In genomic region chr18:11994346-11994707, GRCh38 we compare ENCODE assay signal across 9 cellular contexts. TPM values are rescaled to one million over a fixed set of nuclear protein-coding genes. Genes with fewer than 3 reads are reported as not detected.
DNase-seq lines count a peak whose midpoint lies in the region; ATAC-seq and TF ChIP-seq lines count a peak whose summit lies in the region.
"Had no signal": no experiment of that assay in that cellular context is flagged by ENCODE, and none has a peak within 500 bp of the region (broad histone marks: within the 10 kb centered on the region; RNA-seq: fewer than 3 reads in every experiment).

No MANE protein-coding gene starts in this region.

- ATAC-seq in left colon (peak; percentile 53), HG03135 (IDR thresholded peaks at IDR 0.05; ENCODE audit: unreplicated experiment) (no peak)

- no peak for TF ChIP-seq POLR2A in thyroid gland (IDR thresholded peaks at IDR 0.05)

- WGBS in thyroid gland, 2 donors = 47 to 49% methylated on average over 4 of the region's 4 CpGs

- H3K27ac ChIP-seq in HEK293 (ENCODE audit: extremely low read depth, low read depth, low read length) = no peak overlapping the region
- peak overlapping the region; percentile 2 to 77 (median 63) for H3K27ac ChIP-seq in thyroid gland

- DNase-seq in dedifferentiated amniotic fluid mesenchymal stem cell (ENCODE audit: extremely low spot score) = peak; percentile 76
- DNase-seq in left colon = peak in 1 of 2 donors; percentile 69
- DNase-seq in thyroid gland = no peak
- DNase-seq in SKM-1 (lab: John Stamatoyannopoulos, UW; ENCODE audit: unreplicated experiment) = no peak
- no peak for DNase-seq in COLO829 (ENCODE audit: low spot score)
- DNase-seq in NK-92 (lab: John Stamatoyannopoulos, UW; ENCODE audit: unreplicated experiment) = no peak
- DNase-seq: GOT3 had no signal

- H3K27me3 ChIP-seq in thyroid gland = no peaks in the 10 kb centered on the region

- H3K4me1 ChIP-seq in HEK293 (ENCODE audit: control insufficient read depth, insufficient read depth, low read length) = no peaks in the 10 kb centered on the region
- peaks cover 38 to 70% of the 10 kb centered on the region in 2 donors for H3K4me1 ChIP-seq in thyroid gland

- H3K4me3 ChIP-seq in HEK293 (ENCODE audit: low read depth, low read length) (no peak overlapping the region), thyroid gland (replicated peaks in 1 of 3) (no peak overlapping the region)

- intact Hi-C loops in left colon (cut with DNase I, micrococcal nuclease) = loop anchor here (2.0 to 10.0 kb wide), 2 partner anchors 56 to 60 kb away; no protein-coding TSS in a partner anchor
- intact Hi-C loops in thyroid gland (cut with DNase I) = loop anchor here (2.0 kb wide), 1 partner anchor 58 kb away; no protein-coding TSS in a partner anchor

- POLR2A ChIA-PET in HEK293 (lab: Yijun Ruan, JAX) = interaction anchor here (2.6 kb wide), 1 partner anchor 13 kb away, joined by 17 read pairs; the partner anchor contains the start of gene IMPA2

- H3K9me3 ChIP-seq in HEK293 (ENCODE audit: control insufficient read depth, insufficient read depth, low read depth, low read length) (no peaks in the 10 kb centered on the region), thyroid gland (no peaks in the 10 kb centered on the region)

- no peaks in the 10 kb centered on the region; a peak in 1 of 3 replicates for H3K36me3 ChIP-seq in HEK293 (ENCODE audit: control insufficient read depth in 2 of 2, insufficient read depth in 1 of 2, low read length in 2 of 2)
- H3K36me3 ChIP-seq in thyroid gland = no peaks in the 10 kb centered on the region

- CTCF ChIA-PET in HEK293 (lab: Yijun Ruan, JAX) = interaction anchor here (0.6 to 14.0 kb wide), 25 partner anchors 9 to 424 kb away, joined by 3 to 436 read pairs (median 6); partner anchors contain the start of gene IMPA2

- TF ChIP-seq CTCF in HEK293 (tag by site-specific recombination; IDR thresholded peaks at IDR 0.05) = no peak
- no peak for TF ChIP-seq CTCF in thyroid gland (IDR thresholded peaks at IDR 0.05)

TF ChIP-seq in HEK293, 187 proteins besides CTCF, POLR2A, EP300 and RAD21:
- TF ChIP-seq ZSCAN16 (tag by site-specific recombination; IDR thresholded peaks at IDR 0.05) = no peak
- TF ChIP-seq, protein P1, sequence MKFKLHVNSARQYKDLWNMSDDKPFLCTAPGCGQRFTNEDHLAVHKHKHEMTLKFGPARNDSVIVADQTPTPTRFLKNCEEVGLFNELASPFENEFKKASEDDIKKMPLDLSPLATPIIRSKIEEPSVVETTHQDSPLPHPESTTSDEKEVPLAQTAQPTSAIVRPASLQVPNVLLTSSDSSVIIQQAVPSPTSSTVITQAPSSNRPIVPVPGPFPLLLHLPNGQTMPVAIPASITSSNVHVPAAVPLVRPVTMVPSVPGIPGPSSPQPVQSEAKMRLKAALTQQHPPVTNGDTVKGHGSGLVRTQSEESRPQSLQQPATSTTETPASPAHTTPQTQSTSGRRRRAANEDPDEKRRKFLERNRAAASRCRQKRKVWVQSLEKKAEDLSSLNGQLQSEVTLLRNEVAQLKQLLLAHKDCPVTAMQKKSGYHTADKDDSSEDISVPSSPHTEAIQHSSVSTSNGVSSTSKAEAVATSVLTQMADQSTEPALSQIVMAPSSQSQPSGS (tag by site-specific recombination; IDR thresholded peaks at IDR 0.05; ENCODE audit: low read depth) = no peak
- TF ChIP-seq ZNF830 (tag by site-specific recombination; IDR thresholded peaks at IDR 0.05; ENCODE audit: low read depth) = no peak
- no peak for TF ChIP-seq REPIN1 (tag by site-specific recombination; IDR thresholded peaks at IDR 0.05; ENCODE audit: low read depth)
- TF ChIP-seq, protein P2, sequence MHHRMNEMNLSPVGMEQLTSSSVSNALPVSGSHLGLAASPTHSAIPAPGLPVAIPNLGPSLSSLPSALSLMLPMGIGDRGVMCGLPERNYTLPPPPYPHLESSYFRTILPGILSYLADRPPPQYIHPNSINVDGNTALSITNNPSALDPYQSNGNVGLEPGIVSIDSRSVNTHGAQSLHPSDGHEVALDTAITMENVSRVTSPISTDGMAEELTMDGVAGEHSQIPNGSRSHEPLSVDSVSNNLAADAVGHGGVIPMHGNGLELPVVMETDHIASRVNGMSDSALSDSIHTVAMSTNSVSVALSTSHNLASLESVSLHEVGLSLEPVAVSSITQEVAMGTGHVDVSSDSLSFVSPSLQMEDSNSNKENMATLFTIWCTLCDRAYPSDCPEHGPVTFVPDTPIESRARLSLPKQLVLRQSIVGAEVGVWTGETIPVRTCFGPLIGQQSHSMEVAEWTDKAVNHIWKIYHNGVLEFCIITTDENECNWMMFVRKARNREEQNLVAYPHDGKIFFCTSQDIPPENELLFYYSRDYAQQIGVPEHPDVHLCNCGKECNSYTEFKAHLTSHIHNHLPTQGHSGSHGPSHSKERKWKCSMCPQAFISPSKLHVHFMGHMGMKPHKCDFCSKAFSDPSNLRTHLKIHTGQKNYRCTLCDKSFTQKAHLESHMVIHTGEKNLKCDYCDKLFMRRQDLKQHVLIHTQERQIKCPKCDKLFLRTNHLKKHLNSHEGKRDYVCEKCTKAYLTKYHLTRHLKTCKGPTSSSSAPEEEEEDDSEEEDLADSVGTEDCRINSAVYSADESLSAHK (tag by site-specific recombination; IDR thresholded peaks at IDR 0.05) = no peak
- TF ChIP-seq, protein P3, sequence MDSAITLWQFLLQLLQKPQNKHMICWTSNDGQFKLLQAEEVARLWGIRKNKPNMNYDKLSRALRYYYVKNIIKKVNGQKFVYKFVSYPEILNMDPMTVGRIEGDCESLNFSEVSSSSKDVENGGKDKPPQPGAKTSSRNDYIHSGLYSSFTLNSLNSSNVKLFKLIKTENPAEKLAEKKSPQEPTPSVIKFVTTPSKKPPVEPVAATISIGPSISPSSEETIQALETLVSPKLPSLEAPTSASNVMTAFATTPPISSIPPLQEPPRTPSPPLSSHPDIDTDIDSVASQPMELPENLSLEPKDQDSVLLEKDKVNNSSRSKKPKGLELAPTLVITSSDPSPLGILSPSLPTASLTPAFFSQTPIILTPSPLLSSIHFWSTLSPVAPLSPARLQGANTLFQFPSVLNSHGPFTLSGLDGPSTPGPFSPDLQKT (IDR thresholded peaks at IDR 0.05; ENCODE audit: borderline replicate concordance, low read depth, low read length) = no peak
- TF ChIP-seq ZEB2 (tag by site-specific recombination; IDR thresholded peaks at IDR 0.05) = no peak
- TF ChIP-seq ZNF416 (tag by site-specific recombination; IDR thresholded peaks at IDR 0.05) = no peak
- 0 out of 2 replicates have a peak, but pooled peaks have one; percentile 26 for TF ChIP-seq KLF1 (tag by site-specific recombination; IDR thresholded peaks at IDR 0.05)

RNA-seq across cellular contexts. Expression of gene IMPA2, which starts 13.0 kb away (rescaled TPM):
- 100 to 1,000 TPM; 114 to 135 TPM for total RNA-seq in left colon
- 10 to 100 TPM; 42.5 to 75.8 (median 54.3) TPM for total RNA-seq in thyroid gland
